Comparison of ENCODE assay signal across 11 cellular contexts in the genomic region with DNA sequence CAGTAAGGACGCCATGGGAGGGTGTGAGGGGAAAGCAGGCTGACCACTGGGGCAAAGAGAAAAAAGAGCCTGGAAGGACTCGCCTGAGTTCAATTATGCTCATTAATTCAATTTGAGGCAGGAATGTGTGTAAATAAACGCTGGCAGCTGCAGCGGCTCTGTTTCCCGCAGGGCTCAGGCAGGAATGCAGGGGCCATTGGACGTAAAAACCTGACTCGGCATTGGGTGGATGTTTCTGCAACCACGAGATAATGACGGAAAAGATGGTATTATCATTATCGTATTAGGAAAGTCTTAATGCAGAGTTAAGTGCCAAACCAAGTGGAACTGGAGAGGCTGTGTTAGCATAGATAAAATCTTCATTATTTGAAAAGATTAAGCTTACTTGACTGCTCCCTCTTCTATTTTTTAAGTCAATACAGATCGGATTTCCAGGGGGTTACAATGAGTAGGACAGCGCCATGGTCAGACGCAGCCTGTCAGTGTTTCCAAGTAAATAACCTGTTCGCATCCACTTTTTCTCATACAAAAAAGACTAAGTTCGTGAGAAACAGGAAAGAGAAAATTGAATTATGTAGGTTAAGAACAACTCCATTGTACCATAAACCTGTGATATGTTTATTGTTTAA.
DNase-seq lines count a peak whose midpoint lies in the region; ATAC-seq and TF ChIP-seq lines count a peak whose summit lies in the region.
"Had no signal": no experiment of that assay in that cellular context is flagged by ENCODE, and none has a peak within 500 bp of the region (broad histone marks: within the 10 kb centered on the region; RNA-seq: fewer than 3 reads in every experiment).

No MANE protein-coding gene starts in this region.

- H3K4me1 ChIP-seq in A673 (ENCODE audit: insufficient read depth, low read length, poor library complexity, severe bottlenecking) (peaks cover 52% of the 10 kb centered on the region), SJCRH30 (peaks cover 56% of the 10 kb centered on the region)

- no peaks in the 10 kb centered on the region for H3K36me3 Mint-ChIP-seq in HFFc6 (ENCODE audit: low read depth)
- H3K36me3 Mint-ChIP-seq: natural killer cell treated with Interleukin-12 subunit alpha and Interleukin-12 subunit beta and Interleukin-15 and Interleukin-18, amount 100 ng/mL, for 72 hours had no signal

- ATAC-seq in GM21515 (IDR thresholded peaks at IDR 0.05; ENCODE audit: unreplicated experiment) (no peak), HG03432 (IDR thresholded peaks at IDR 0.05; ENCODE audit: unreplicated experiment) (no peak)

- H3K36me3 ChIP-seq in A673 (ENCODE audit: insufficient read depth, low read length, poor library complexity, severe bottlenecking) (no peaks in the 10 kb centered on the region), SJCRH30 (no peaks in the 10 kb centered on the region)

- no TSS peak for BruUV-seq in A673 (replicated peaks; lab: Mats Ljungman, UMichigan)

- H3K4me1 Mint-ChIP-seq in HFFc6 (ENCODE audit: low read depth) = no peaks in the 10 kb centered on the region

- H3K27me3 ChIP-seq in A673 (replicated peaks; ENCODE audit: insufficient read depth, low read depth, low read length, poor library complexity) (no peaks in the 10 kb centered on the region), SJCRH30 (no peaks in the 10 kb centered on the region)

- intact Hi-C loops in A673 (cut with micrococcal nuclease; ENCODE audit: unreplicated experiment) = no loop called here

- no peaks in the 10 kb centered on the region for H3K9me3 ChIP-seq in A673 (ENCODE audit: low read depth, low read length, poor library complexity, severe bottlenecking)
- no peaks in the 10 kb centered on the region for H3K9me3 ChIP-seq in SJCRH30 (replicated peaks)

- peak overlapping the region; percentile 54 for H3K27ac ChIP-seq in A673 (ENCODE audit: low read depth, low read length, poor library complexity, severe bottlenecking)
- peak overlapping the region; percentile 69 for H3K27ac ChIP-seq in SJCRH30

- POLR2A ChIA-PET in A673 (lab: Charles Lee; ENCODE audit: low non-redundant PET) = interaction anchor here (0.5 kb wide), 1 partner anchor 321 kb away, joined by 8 read pairs; no protein-coding TSS in a partner anchor

- H3K4me3 ChIP-seq in A673 (ENCODE audit: low read depth, low read length, poor library complexity, severe bottlenecking) = peak overlapping the region; percentile 24
- H3K4me3 ChIP-seq in SJCRH30 = peak overlapping the region; percentile 18

- no peak overlapping the region for H3K4me3 Mint-ChIP-seq in HFFc6
- H3K4me3 Mint-ChIP-seq: natural killer cell treated with Interleukin-12 subunit alpha and Interleukin-12 subunit beta and Interleukin-15 and Interleukin-18, amount 100 ng/mL, for 72 hours had no signal

- DNase-seq in A673 (ENCODE audit: low spot score) (peak; percentile 92), NCI-H1048 (lab: John Stamatoyannopoulos, UW) (peak; percentile 63), SJCRH30 (peak; percentile 94 to 97), iPS-NIHi11 (ENCODE audit: low spot score) (peak; percentile 27), HFFc6 (no peak), AG08396 (ENCODE audit: low spot score) (no peak)
- DNase-seq: GOT3, NCI-H446 had no signal

- H3K27ac Mint-ChIP-seq in HFFc6 = no peak overlapping the region
- H3K27ac Mint-ChIP-seq: natural killer cell treated with Interleukin-12 subunit alpha and Interleukin-12 subunit beta and Interleukin-15 and Interleukin-18, amount 100 ng/mL, for 72 hours had no signal

- H3K27me3 Mint-ChIP-seq in HFFc6 (ENCODE audit: insufficient read depth) = peaks cover 3% of the 10 kb centered on the region; the same call in 1 of the 2 replicates

- CTCF ChIA-PET in A673 (lab: Charles Lee) = interaction anchor here (0.5 to 0.7 kb wide), 2 partner anchors 81 to 248 kb away, joined by 3 to 5 read pairs; no protein-coding TSS in a partner anchor

- H3K9me3 Mint-ChIP-seq in HFFc6 = peaks cover 43% of the 10 kb centered on the region
- H3K9me3 Mint-ChIP-seq: natural killer cell treated with Interleukin-12 subunit alpha and Interleukin-12 subunit beta and Interleukin-15 and Interleukin-18, amount 100 ng/mL, for 72 hours had no signal

- TF ChIP-seq CTCF in A673 (conservative IDR thresholded peaks at IDR 0.05; ENCODE audit: low read depth, low read length) (0 out of 2 replicates have a peak, but pooled peaks have one; percentile 15), HFFc6 (IDR thresholded peaks at IDR 0.05) (no peak)

Comparison
In these comparisons a context has a peak if more than half of its experiments do, and no peak if none do; other contexts are left out.
1. DNase-seq: peak in A673 (single experiment), NCI-H1048 (single experiment), SJCRH30 (2 of 2) and iPS-NIHi11 (single experiment); none in HFFc6 (single experiment) and AG08396 (single experiment).